ENCODE assay signal across 1 cellular context in the genomic region with DNA sequence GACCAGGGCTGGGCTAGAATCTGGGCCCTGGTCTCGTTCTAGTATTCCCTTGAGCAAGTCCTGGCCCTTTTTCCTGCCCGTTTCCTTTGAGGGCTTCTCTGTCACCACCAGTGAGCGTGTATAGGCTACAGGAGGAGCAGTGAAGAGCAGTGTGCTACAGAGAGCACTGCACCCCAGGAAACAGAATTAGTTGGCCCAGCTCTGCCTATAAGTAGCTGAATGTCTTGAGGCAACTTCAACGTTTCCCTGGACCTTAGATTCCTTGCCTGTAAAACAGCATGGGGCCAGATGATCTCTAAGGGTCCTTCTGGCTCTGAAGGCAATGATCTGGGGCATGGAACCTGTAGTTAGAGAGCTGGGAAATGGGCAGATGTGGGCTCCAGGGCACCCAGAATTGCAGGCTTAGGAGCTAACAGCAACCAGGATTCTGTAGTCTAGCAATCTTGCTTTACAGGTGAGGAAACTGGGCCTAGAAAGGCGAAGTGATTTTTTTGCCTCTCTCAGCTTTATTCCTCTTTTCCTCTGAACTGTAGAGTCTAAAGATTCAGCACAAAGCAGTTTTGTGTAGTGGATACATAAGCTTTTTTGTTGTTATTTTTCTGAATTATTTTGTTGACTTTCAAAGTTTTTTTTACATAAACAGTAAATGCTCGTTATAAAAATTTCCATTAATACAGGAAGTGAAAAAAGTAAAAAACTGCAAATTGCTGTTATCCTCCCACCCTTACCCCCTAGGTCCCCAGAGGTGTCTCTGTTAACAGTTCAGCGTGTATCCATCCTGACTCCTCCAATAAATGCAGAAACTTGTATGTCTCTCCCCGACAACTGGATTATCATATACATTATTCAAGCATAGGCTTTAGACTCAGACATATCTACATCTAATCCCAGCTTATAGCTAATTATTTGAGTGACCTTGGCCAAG.
TF ChIP-seq lines count a peak whose summit lies in the region.

No MANE protein-coding gene starts in this region.

TF ChIP-seq in GM23338, 12 proteins besides CTCF, POLR2A, EP300 and RAD21:
- TF ChIP-seq ETS1 (IDR thresholded peaks at IDR 0.05) = no peak
TF ChIP-seq in GM23338: peak in this region for 0.
